Comparison of ENCODE assay signal across 20 cellular contexts in the genomic region with DNA sequence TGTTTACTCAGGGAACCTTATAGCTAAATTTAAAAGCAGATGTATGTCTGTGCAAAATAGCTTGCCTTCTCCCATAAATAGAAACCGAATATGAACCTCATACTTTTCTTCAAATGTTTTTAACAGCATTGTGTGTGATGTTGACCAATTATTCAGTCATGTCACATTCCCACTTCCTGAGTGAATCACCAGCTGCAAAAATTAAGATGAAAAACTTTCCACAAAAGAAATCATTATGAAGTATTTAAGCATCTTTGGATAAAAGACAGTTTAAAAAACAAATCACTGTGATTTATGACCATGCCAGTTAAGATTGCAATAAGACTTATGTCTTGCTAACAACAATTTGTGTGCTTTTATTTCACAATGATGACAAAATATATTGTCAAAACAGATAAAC.
DNase-seq lines count a peak whose midpoint lies in the region; ATAC-seq, FAIRE-seq and TF ChIP-seq lines count a peak whose summit lies in the region.
"Had no signal": no experiment of that assay in that cellular context is flagged by ENCODE, and none has a peak within 500 bp of the region (broad histone marks: within the 10 kb centered on the region; RNA-seq: fewer than 3 reads in every experiment).

No MANE protein-coding gene starts in this region.

- H3K9me3 ChIP-seq in GM23248 (ENCODE audit: low read depth): no peaks in the 10 kb centered on the region
- H3K9me3 ChIP-seq: body of pancreas, right lobe of liver, testis had no signal

- in situ Hi-C loops in GM23248 (cut with MboI): no loop called here

- peak overlapping the region; percentile 4 for H3K4me2 ChIP-seq in GM23248 (ENCODE audit: unreplicated experiment)

- H3K36me3 ChIP-seq in GM23248 (ENCODE audit: low read depth) (no peaks in the 10 kb centered on the region), H7 (replicated peaks; ENCODE audit: control insufficient read depth, insufficient read depth, low read length) (no peaks in the 10 kb centered on the region)
- H3K36me3 ChIP-seq: right lobe of liver had no signal

- no peaks in the 10 kb centered on the region; the same call in 1 of the 2 replicates for H3K9me2 ChIP-seq in GM23248 (ENCODE audit: insufficient read depth)

- no peak overlapping the region for H2AFZ ChIP-seq in GM23248

- no peak overlapping the region for H3K9ac ChIP-seq in GM23248

- H3K4me3 ChIP-seq in GM23248 (no peak overlapping the region), fibroblast of mammary gland (ENCODE audit: control insufficient read depth, low read depth, low read length) (no peak overlapping the region), H7 (ENCODE audit: insufficient read depth, low read depth, low read length) (no peak overlapping the region)
- H3K4me3 ChIP-seq: body of pancreas, lung, right lobe of liver, testis had no signal

- H3K27me3 ChIP-seq in GM23248 (replicated peaks; ENCODE audit: insufficient read depth): no peaks in the 10 kb centered on the region
- no peaks in the 10 kb centered on the region for H3K27me3 ChIP-seq in H7 (ENCODE audit: control insufficient read depth, insufficient read depth, low read length)
- H3K27me3 ChIP-seq: body of pancreas, right lobe of liver, testis had no signal

- ATAC-seq in HG03139 (IDR thresholded peaks at IDR 0.05; ENCODE audit: unreplicated experiment): no peak
- no peak for ATAC-seq in HG03342 (IDR thresholded peaks at IDR 0.05; ENCODE audit: unreplicated experiment)
- ATAC-seq: body of pancreas, right lobe of liver, Right ventricle myocardium inferior, T-helper 17 cell had no signal

- peak; percentile 56 for DNase-seq in GM23248
- DNase-seq in RPMI7951 (ENCODE audit: low read depth): peak; percentile 69
- DNase-seq in fibroblast of mammary gland (ENCODE audit: low read depth): peak; percentile 43
- peak; percentile 12 for DNase-seq in urothelium cell line (ENCODE audit: low spot score)
- DNase-seq in H7: no peak
- DNase-seq: activated CD8-positive, alpha-beta memory T cell treated with anti-CD3 and anti-CD28 coated beads, Interleukin-2, amount 50 U/mL, for 4 hours; activated naive CD4-positive, alpha-beta T cell; body of pancreas; CD4-positive, alpha-beta T cell; DND-41; NCI-H1105; NCI-H2171 treated with DMSO at 0.1 percent for 48 hours; right lobe of liver; stimulated activated CD4-positive, alpha-beta T cell treated with anti-CD3 and anti-CD28 coated beads, Interleukin-4, amount 100 ng/mL, for 24 hours; T-helper 17 cell; testis had no signal

- no peak for TF ChIP-seq CTCF in fibroblast of mammary gland (conservative IDR thresholded peaks at IDR 0.05; ENCODE audit: control insufficient read depth, insufficient read depth, low read depth, low read length)

- WGBS in GM23248 (ENCODE audit: low coverage in 1 of 2, low lambda C conversion rate in 2 of 2, missing lambda C conversion rate in 2 of 2), 2 experiments: 32 to 48% methylated on average over 1 of the region's 1 CpG

- peaks cover 25% of the 10 kb centered on the region for H3F3A ChIP-seq in GM23248 (ENCODE audit: insufficient read depth)

- FAIRE-seq in urothelium cell line (lab: Jason Lieb, UNC): no peak

- no peaks in the 10 kb centered on the region for H4K20me1 ChIP-seq in GM23248 (ENCODE audit: insufficient read depth)

- peak overlapping the region; percentile 20; the same call in 1 of the 2 replicates for H3K27ac ChIP-seq in GM23248
- H3K27ac ChIP-seq: body of pancreas, right lobe of liver, testis had no signal

- H3K4me1 ChIP-seq in GM23248 (ENCODE audit: insufficient read depth): peaks cover 18% of the 10 kb centered on the region
- H3K4me1 ChIP-seq: body of pancreas, right lobe of liver, testis had no signal

- no peaks in the 10 kb centered on the region for H3K79me2 ChIP-seq in GM23248 (ENCODE audit: insufficient read depth)
